Comparison of ENCODE assay signal across 9 cellular contexts in the genomic region with DNA sequence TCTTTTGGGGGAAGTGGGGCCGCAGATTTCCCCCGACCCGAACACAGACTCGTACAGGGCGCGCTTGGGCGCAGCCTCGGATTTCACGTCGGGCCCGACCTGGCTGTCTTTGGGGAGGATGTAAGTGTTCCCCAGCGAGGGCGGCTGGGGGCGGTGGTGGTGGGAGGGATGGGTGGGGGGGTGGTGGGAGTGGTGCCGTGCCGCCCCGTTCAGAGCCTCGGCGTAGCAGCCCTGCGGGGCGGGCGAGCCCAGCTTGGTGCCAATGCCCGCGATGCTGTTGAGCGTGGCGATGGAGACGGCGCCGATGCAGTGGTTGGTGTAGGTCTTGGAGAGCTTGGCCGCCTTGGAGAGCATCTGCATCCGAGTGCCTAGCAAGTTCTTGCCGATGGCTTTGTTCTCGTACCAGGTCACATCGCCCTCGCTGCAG. TPM values are rescaled to one million over a fixed set of nuclear protein-coding genes. Genes with fewer than 3 reads are reported as not detected.
A peak's percentile ranks its signal among the peaks of the same experiment; 100 is the strongest.
DNase-seq lines count a peak whose midpoint lies in the region; ATAC-seq, FAIRE-seq and TF ChIP-seq lines count a peak whose summit lies in the region.
"Had no signal": no experiment of that assay in that cellular context is flagged by ENCODE, and none has a peak within 500 bp of the region (broad histone marks: within the 10 kb centered on the region; RNA-seq: fewer than 3 reads in every experiment).

No MANE protein-coding gene starts in this region.

- peaks cover 23% of the 10 kb centered on the region for H3K4me1 ChIP-seq in CD4-positive, CD25-positive, alpha-beta regulatory T cell (ENCODE audit: control insufficient read depth, insufficient read depth, low read length, poor library complexity, severe bottlenecking)
- H3K4me1 ChIP-seq in esophagus (ENCODE audit: control insufficient read depth in 2 of 2, insufficient read depth in 2 of 2, low read length in 1 of 2), result peaks cover 8 to 17% of the 10 kb centered on the region in 2 donors

- no peaks in the 10 kb centered on the region for H3K36me3 ChIP-seq in CD4-positive, CD25-positive, alpha-beta regulatory T cell (ENCODE audit: control insufficient read depth, insufficient read depth, low read length)
- no peaks in the 10 kb centered on the region for H3K36me3 ChIP-seq in esophagus (ENCODE audit: control insufficient read depth in 2 of 2, insufficient read depth in 2 of 2, low read length in 1 of 2)

- peaks cover 0 to 2% (median 0%) of the 10 kb centered on the region in 7 donors for H3K9me3 Mint-ChIP-seq in CD4-positive, CD25-positive, alpha-beta regulatory T cell
- H3K9me3 Mint-ChIP-seq in T-cell (no peaks in the 10 kb centered on the region), nephron progenitor cell (no peaks in the 10 kb centered on the region)

- H3K27me3 ChIP-seq in CD4-positive, CD25-positive, alpha-beta regulatory T cell (ENCODE audit: control insufficient read depth, insufficient read depth, low read length), result peaks cover 9% of the 10 kb centered on the region
- no peaks in the 10 kb centered on the region for H3K27me3 ChIP-seq in esophagus (ENCODE audit: control insufficient read depth in 1 of 2, insufficient read depth in 2 of 2, low read length in 2 of 2)

- no peak overlapping the region for H3K4me3 ChIP-seq in CD4-positive, CD25-positive, alpha-beta regulatory T cell (ENCODE audit: low read depth, low read length)
- H3K4me3 ChIP-seq in esophagus (ENCODE audit: low read depth in 1 of 2, low read length in 2 of 2), result peak overlapping the region; percentile 74 to 90

- peaks cover 3 to 50% (median 24%) of the 10 kb centered on the region in 4 donors for H3K4me1 Mint-ChIP-seq in CD4-positive, CD25-positive, alpha-beta regulatory T cell
- peaks cover 45 to 58% (median 57%) of the 10 kb centered on the region in 3 donors for H3K4me1 Mint-ChIP-seq in T-cell
- H3K4me1 Mint-ChIP-seq in nephron progenitor cell, result peaks cover 73% of the 10 kb centered on the region

- no peak for DNase-seq in CD4-positive, CD25-positive, alpha-beta regulatory T cell
- no peak for DNase-seq in T-cell
- peak; percentile 37 for DNase-seq in nephron progenitor cell
- no peak for DNase-seq in NCI-H510A (lab: John Stamatoyannopoulos, UW)
- DNase-seq in NOMO-1 treated with DMSO at 0.1 percent for 48 hours (lab: John Stamatoyannopoulos, UW; ENCODE audit: unreplicated experiment), result no peak
- no peak for DNase-seq in GM19239 (ENCODE audit: insufficient read length, low spot score)

- FAIRE-seq in GM19239 (lab: Jason Lieb, UNC), result no peak

- POLR2A ChIA-PET in T-cell (lab: Charles Lee), result interaction anchor here in 1 of 2 donors (0.8 kb wide), 1 partner anchor 12 kb away, joined by 5 read pairs; no protein-coding TSS in a partner anchor

- H3K27ac ChIP-seq in CD4-positive, CD25-positive, alpha-beta regulatory T cell (ENCODE audit: insufficient read depth, low read length, poor library complexity, severe bottlenecking), result no peak overlapping the region
- H3K27ac ChIP-seq in esophagus (ENCODE audit: low read depth in 2 of 2, low read length in 1 of 2), result no peak overlapping the region

- no peak overlapping the region for H3K27ac Mint-ChIP-seq in CD4-positive, CD25-positive, alpha-beta regulatory T cell
- H3K27ac Mint-ChIP-seq in T-cell (no peak overlapping the region), nephron progenitor cell (no peak overlapping the region)

- CTCF ChIA-PET in T-cell (lab: Charles Lee), result no interaction called here

- no peak for ATAC-seq in CD4-positive, CD25-positive, alpha-beta regulatory T cell (ENCODE audit: low read depth in 2 of 2)
- ATAC-seq in T-cell (replicated peaks in 1 of 4), result no peak
- no peak for ATAC-seq in GM21515 (IDR thresholded peaks at IDR 0.05; ENCODE audit: unreplicated experiment)
- ATAC-seq: HCT116 had no signal

- peaks cover 14% of the 10 kb centered on the region for H3K27me3 Mint-ChIP-seq in CD4-positive, CD25-positive, alpha-beta regulatory T cell
- H3K27me3 Mint-ChIP-seq in T-cell, result peaks cover 13 to 26% of the 10 kb centered on the region in 2 donors
- peaks cover 15% of the 10 kb centered on the region for H3K27me3 Mint-ChIP-seq in nephron progenitor cell (ENCODE audit: low read depth, poor library complexity)

- no peaks in the 10 kb centered on the region for H3K36me3 Mint-ChIP-seq in CD4-positive, CD25-positive, alpha-beta regulatory T cell
- H3K36me3 Mint-ChIP-seq in T-cell, result no peaks in the 10 kb centered on the region
- peaks cover 13% of the 10 kb centered on the region for H3K36me3 Mint-ChIP-seq in nephron progenitor cell (ENCODE audit: low read depth)

- no peak for TF ChIP-seq CTCF in nephron progenitor cell (IDR thresholded peaks at IDR 0.05)

- peak overlapping the region; percentile 67 to 83 (median 78) for H3K4me3 Mint-ChIP-seq in CD4-positive, CD25-positive, alpha-beta regulatory T cell
- peak overlapping the region; percentile 46 to 86 (median 75) for H3K4me3 Mint-ChIP-seq in T-cell
- peak overlapping the region; percentile 93 for H3K4me3 Mint-ChIP-seq in nephron progenitor cell

- 48 to 55% methylated on average over 32 to 35 of the region's 35 CpGs for WGBS in esophagus, 2 donors

- no peaks in the 10 kb centered on the region for H3K9me3 ChIP-seq in CD4-positive, CD25-positive, alpha-beta regulatory T cell (ENCODE audit: control insufficient read depth in 2 of 2, low read length in 2 of 2)
- H3K9me3 ChIP-seq in esophagus (ENCODE audit: control insufficient read depth in 2 of 2, insufficient read depth in 1 of 2, low read depth in 1 of 2, low read length in 1 of 2), result no peaks in the 10 kb centered on the region

RNA-seq across cellular contexts. Expression of a gene that starts 1.5 kb away (rescaled TPM):
- total RNA-seq in CD4-positive, CD25-positive, alpha-beta regulatory T cell, result 2.0 TPM
- under 1 TPM in 2 of 4 donors, not detected in 2; 0.14 to 0.26 TPM for polyA plus RNA-seq in CD4-positive, CD25-positive, alpha-beta regulatory T cell
- 1 to 10 TPM; 3.2 to 4.3 (median 3.9) TPM for total RNA-seq in T-cell
- 10 to 100 TPM; 47.4 to 51.8 TPM for polyA plus RNA-seq in esophagus
